Comparison of ENCODE assay signal across 20 cellular contexts in the genomic region with DNA sequence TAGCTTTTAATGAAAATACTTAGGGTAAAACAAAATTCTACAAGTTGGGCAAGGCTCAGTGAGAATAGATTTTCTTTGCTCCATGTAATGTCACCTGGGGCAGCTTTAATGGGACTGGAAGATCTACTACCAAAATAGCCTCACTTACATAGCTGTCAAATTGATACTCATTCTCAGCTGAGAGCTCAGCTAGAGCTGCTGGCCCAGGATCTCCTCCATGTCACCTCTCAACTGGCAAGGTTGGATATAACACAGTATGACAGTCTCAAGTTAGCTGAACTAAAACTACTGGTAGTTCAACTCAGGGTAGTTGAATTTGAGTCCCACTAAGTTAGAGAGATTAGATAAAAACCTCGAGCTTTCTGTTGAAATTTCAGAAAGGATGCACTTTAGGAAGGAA.
A peak's percentile ranks its signal among the peaks of the same experiment; 100 is the strongest.
DNase-seq lines count a peak whose midpoint lies in the region; ATAC-seq and TF ChIP-seq lines count a peak whose summit lies in the region.
"Had no signal": no experiment of that assay in that cellular context is flagged by ENCODE, and none has a peak within 500 bp of the region (broad histone marks: within the 10 kb centered on the region; RNA-seq: fewer than 3 reads in every experiment).

No MANE protein-coding gene starts in this region.

- H3K36me3 ChIP-seq in right atrium auricular region (no peaks in the 10 kb centered on the region), cardiac muscle cell (no peaks in the 10 kb centered on the region)
- no peaks in the 10 kb centered on the region for H3K36me3 ChIP-seq in CD8-positive, alpha-beta T cell (ENCODE audit: insufficient read depth, low read length)
- H3K36me3 ChIP-seq: BLaER1, HAP-1 had no signal

- H3K9me3 Mint-ChIP-seq in CD8-positive, alpha-beta T cell: peaks cover 12% of the 10 kb centered on the region
- H3K9me3 Mint-ChIP-seq: HFFc6 had no signal

- WGBS in right cardiac atrium: 16% methylated on average over 1 of the region's 1 CpG

- TF ChIP-seq CTCF in right atrium auricular region (IDR thresholded peaks at IDR 0.05) (no peak), cardiac muscle cell (IDR thresholded peaks at IDR 0.05; ENCODE audit: low read depth, low read length) (no peak)
- TF ChIP-seq CTCF in CD8-positive, alpha-beta T cell (IDR thresholded peaks at IDR 0.05): no peak

- H3K27ac Mint-ChIP-seq in CD8-positive, alpha-beta T cell: no peak overlapping the region
- H3K27ac Mint-ChIP-seq: B cell; CD4-positive, CD25-positive, alpha-beta regulatory T cell; HFFc6 had no signal

- intact Hi-C loops in Right ventricle myocardium inferior (cut with DNase I) (loop anchor here (2.0 to 5.0 kb wide), 2 partner anchors 44 to 81 kb away; no protein-coding TSS in a partner anchor), left cardiac atrium (cut with DNase I) (no loop called here), right cardiac atrium (cut with DNase I) (loop anchor here in 1 of 4 donors (10.0 kb wide), 1 partner anchor 81 kb away; no protein-coding TSS in a partner anchor)
- intact Hi-C loops in CD8-positive, alpha-beta T cell (cut with DNase I, micrococcal nuclease): no loop called here

- no peaks in the 10 kb centered on the region for H3K4me1 Mint-ChIP-seq in CD8-positive, alpha-beta T cell (ENCODE audit: low read depth)
- H3K4me1 Mint-ChIP-seq: B cell; CD4-positive, CD25-positive, alpha-beta regulatory T cell had no signal

- CTCF ChIA-PET in CD8-positive, alpha-beta T cell (lab: Charles Lee): no interaction called here

- POLR2A ChIA-PET in CD8-positive, alpha-beta T cell (lab: Charles Lee): no interaction called here

- no peaks in the 10 kb centered on the region for H3K4me1 ChIP-seq in right atrium auricular region
- H3K4me1 ChIP-seq in cardiac muscle cell (ENCODE audit: low read depth): peaks cover 20% of the 10 kb centered on the region
- no peaks in the 10 kb centered on the region for H3K4me1 ChIP-seq in right cardiac atrium (ENCODE audit: control insufficient read depth, insufficient read depth, low read length)
- H3K4me1 ChIP-seq in CD8-positive, alpha-beta T cell (ENCODE audit: insufficient read depth, low read length): no peaks in the 10 kb centered on the region
- H3K4me1 ChIP-seq: BLaER1, HAP-1 had no signal

- H3K27me3 ChIP-seq in right atrium auricular region (no peaks in the 10 kb centered on the region), cardiac muscle cell (no peaks in the 10 kb centered on the region), right cardiac atrium (ENCODE audit: control insufficient read depth, insufficient read depth) (no peaks in the 10 kb centered on the region)
- no peaks in the 10 kb centered on the region for H3K27me3 ChIP-seq in CD8-positive, alpha-beta T cell (ENCODE audit: insufficient read depth, low read length)
- H3K27me3 ChIP-seq: BLaER1 had no signal

- H3K36me3 Mint-ChIP-seq in CD8-positive, alpha-beta T cell: no peaks in the 10 kb centered on the region
- H3K36me3 Mint-ChIP-seq: CD4-positive, CD25-positive, alpha-beta regulatory T cell had no signal

- DNase-seq in Right ventricle myocardium inferior (ENCODE audit: missing footprints): no peak
- no peak for DNase-seq in right atrium auricular region (ENCODE audit: low spot score)
- peak in 1 of 2 donors; percentile 63 for DNase-seq in cardiac muscle cell (ENCODE audit: low read depth in 1 of 2, low spot score in 1 of 2)
- DNase-seq in left cardiac atrium: peak; percentile 16
- peak in 1 of 3 donors; percentile 49 for DNase-seq in right cardiac atrium
- DNase-seq in CD8-positive, alpha-beta T cell: no peak
- DNase-seq: Calu3; CD4-positive, CD25-positive, alpha-beta regulatory T cell; COR-L47; DMS53; DMS79 treated with DMSO at 0.1 percent for 48 hours; GOT3; HFFc6 had no signal

- no peak overlapping the region for H3K4me3 ChIP-seq in right atrium auricular region
- no peak overlapping the region for H3K4me3 ChIP-seq in cardiac muscle cell
- H3K4me3 ChIP-seq in right cardiac atrium (ENCODE audit: low read length): no peak overlapping the region
- H3K4me3 ChIP-seq in CD8-positive, alpha-beta T cell (ENCODE audit: low read depth, low read length): no peak overlapping the region
- H3K4me3 ChIP-seq: BLaER1, HAP-1 had no signal

- no peaks in the 10 kb centered on the region for H3K27me3 Mint-ChIP-seq in CD8-positive, alpha-beta T cell (ENCODE audit: low read depth)
- H3K27me3 Mint-ChIP-seq: B cell; CD4-positive, CD25-positive, alpha-beta regulatory T cell had no signal

- H3K9me3 ChIP-seq in right atrium auricular region: no peaks in the 10 kb centered on the region
- H3K9me3 ChIP-seq in cardiac muscle cell (ENCODE audit: low read depth): no peaks in the 10 kb centered on the region
- no peaks in the 10 kb centered on the region for H3K9me3 ChIP-seq in right cardiac atrium (ENCODE audit: control insufficient read depth, low read length)
- no peaks in the 10 kb centered on the region for H3K9me3 ChIP-seq in CD8-positive, alpha-beta T cell (ENCODE audit: low read length)
- H3K9me3 ChIP-seq: BLaER1, HAP-1 had no signal

- ATAC-seq in Right ventricle myocardium inferior (peak; percentile 93), left cardiac atrium (peak; percentile 90), right cardiac atrium (peak; percentile 74 to 88), HG03039 (IDR thresholded peaks at IDR 0.05; ENCODE audit: unreplicated experiment) (no peak), HG03565 (IDR thresholded peaks at IDR 0.05; ENCODE audit: unreplicated experiment) (no peak)
- no peak for ATAC-seq in CD8-positive, alpha-beta T cell

- H3K27ac ChIP-seq in right atrium auricular region (peak overlapping the region in 1 of 2 donors; percentile 60), cardiac muscle cell (peak overlapping the region; percentile 59), right cardiac atrium (ENCODE audit: low read length) (no peak overlapping the region)
- H3K27ac ChIP-seq in CD8-positive, alpha-beta T cell (ENCODE audit: low read depth, low read length): no peak overlapping the region
- H3K27ac ChIP-seq: 22Rv1, BLaER1, C4-2B had no signal

- no peak overlapping the region for H3K4me3 Mint-ChIP-seq in CD8-positive, alpha-beta T cell
- H3K4me3 Mint-ChIP-seq: B cell; CD4-positive, CD25-positive, alpha-beta regulatory T cell; HFFc6 had no signal

Comparison
In these comparisons a context has a peak if more than half of its experiments do, and no peak if none do; other contexts are left out.
1. ATAC-seq: peak in Right ventricle myocardium inferior (single experiment), left cardiac atrium (2 of 2) and right cardiac atrium (2 of 2); none in HG03039 (single experiment), CD8-positive, alpha-beta T cell (single experiment) and HG03565 (single experiment).